ENCODE assay signal across 10 cellular contexts in the genomic region with DNA sequence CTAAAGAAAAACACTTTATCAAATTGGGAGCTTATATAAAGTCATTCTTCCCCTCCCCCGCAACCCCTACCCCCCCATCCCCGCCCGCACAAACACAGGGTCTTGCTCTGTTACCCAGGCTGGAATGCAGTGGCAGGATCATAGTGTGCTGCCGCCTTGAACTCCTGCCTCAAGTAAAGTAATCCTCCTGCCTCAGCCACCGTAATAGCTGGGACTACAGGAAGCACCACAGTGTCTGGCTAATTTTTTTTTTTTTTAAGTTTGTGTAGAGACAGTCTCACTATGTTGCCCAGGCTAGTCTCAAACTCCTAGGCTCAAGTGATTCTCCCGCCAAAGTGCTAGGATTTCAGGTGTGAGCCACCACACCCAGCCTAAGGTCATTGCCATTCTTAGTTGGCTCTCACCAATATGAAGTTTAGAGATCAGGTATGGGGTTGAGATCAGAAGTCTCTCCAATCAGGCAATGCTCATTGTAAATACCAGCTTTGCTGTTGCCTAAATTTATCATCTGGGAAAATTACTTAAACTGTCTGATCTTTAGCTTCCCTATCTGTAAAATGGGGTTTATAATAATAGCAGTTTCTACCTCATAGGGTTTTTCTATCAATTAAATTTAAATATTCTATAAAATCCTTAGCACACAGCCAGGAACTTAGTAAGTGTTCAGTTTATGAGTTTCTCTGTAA.
DNase-seq lines count a peak whose midpoint lies in the region; ATAC-seq and TF ChIP-seq lines count a peak whose summit lies in the region.
"Had no signal": no experiment of that assay in that cellular context is flagged by ENCODE, and none has a peak within 500 bp of the region (broad histone marks: within the 10 kb centered on the region; RNA-seq: fewer than 3 reads in every experiment).

No MANE protein-coding gene starts in this region.

- peaks cover 7% of the 10 kb centered on the region for H3K36me3 ChIP-seq in A673 (ENCODE audit: insufficient read depth, low read length, poor library complexity, severe bottlenecking)
- H3K36me3 ChIP-seq in mucosa of descending colon (ENCODE audit: low read depth): no peaks in the 10 kb centered on the region
- H3K36me3 ChIP-seq: colonic mucosa, HAP-1 had no signal

- ATAC-seq in GM18868 (IDR thresholded peaks at IDR 0.05; ENCODE audit: unreplicated experiment) (peak; percentile 5), mucosa of descending colon (peak; percentile 23), GM21367 (IDR thresholded peaks at IDR 0.05; ENCODE audit: unreplicated experiment) (no peak), GM19023 (IDR thresholded peaks at IDR 0.05; ENCODE audit: unreplicated experiment) (no peak)
- peak in 1 of 2 donors; percentile 27 for ATAC-seq in activated naive CD4-positive, alpha-beta T cell treated with anti-CD3 and anti-CD28 coated beads, Interleukin-2, amount 50 U/mL, for 72 hours

- no TSS peak for BruUV-seq in A673 (replicated peaks; lab: Mats Ljungman, UMichigan)

- POLR2A ChIA-PET in A673 (lab: Charles Lee; ENCODE audit: low non-redundant PET): no interaction called here

- H3K9me3 ChIP-seq in A673 (ENCODE audit: low read depth, low read length, poor library complexity, severe bottlenecking) (no peaks in the 10 kb centered on the region), mucosa of descending colon (no peaks in the 10 kb centered on the region)
- H3K9me3 ChIP-seq: colonic mucosa, HAP-1 had no signal

- TF ChIP-seq CTCF in A673 (conservative IDR thresholded peaks at IDR 0.05; ENCODE audit: low read depth, low read length) (no peak), mucosa of descending colon (IDR thresholded peaks at IDR 0.05) (no peak)

- H3K36me3 Mint-ChIP-seq in activated naive CD4-positive, alpha-beta T cell treated with anti-CD3 and anti-CD28 coated beads, Interleukin-2, amount 50 U/mL, for 72 hours: peaks cover 46 to 66% of the 10 kb centered on the region in 2 donors

- H3K4me1 ChIP-seq in A673 (ENCODE audit: insufficient read depth, low read length, poor library complexity, severe bottlenecking) (peaks cover 68% of the 10 kb centered on the region), mucosa of descending colon (ENCODE audit: low read depth) (no peaks in the 10 kb centered on the region)
- H3K4me1 ChIP-seq: colonic mucosa had no signal

- peak overlapping the region; percentile 78 to 84 for H3K27ac Mint-ChIP-seq in activated naive CD4-positive, alpha-beta T cell treated with anti-CD3 and anti-CD28 coated beads, Interleukin-2, amount 50 U/mL, for 72 hours

- H3K4me3 ChIP-seq in A673 (ENCODE audit: low read depth, low read length, poor library complexity, severe bottlenecking) (no peak overlapping the region), mucosa of descending colon (no peak overlapping the region)
- H3K4me3 ChIP-seq: colonic mucosa, HAP-1 had no signal

- DNase-seq in A673 (ENCODE audit: low spot score) (peak; percentile 49), mucosa of descending colon (no peak), GM19240 (ENCODE audit: insufficient read length, low spot score) (no peak), ureter (ENCODE audit: low spot score) (no peak)
- DNase-seq in activated naive CD4-positive, alpha-beta T cell treated with anti-CD3 and anti-CD28 coated beads, Interleukin-2, amount 50 U/mL, for 72 hours (ENCODE audit: low spot score in 2 of 2): no peak
- DNase-seq: colonic mucosa had no signal

- intact Hi-C loops in A673 (cut with micrococcal nuclease; ENCODE audit: unreplicated experiment) (no loop called here), mucosa of descending colon (cut with DNase I, micrococcal nuclease) (no loop called here)

- CTCF ChIA-PET in A673 (lab: Charles Lee): interaction anchor here (0.7 kb wide), 1 partner anchor 633 kb away, joined by 3 read pairs; no protein-coding TSS in a partner anchor

- no peaks in the 10 kb centered on the region for H3K27me3 ChIP-seq in A673 (replicated peaks; ENCODE audit: insufficient read depth, low read depth, low read length, poor library complexity)
- H3K27me3 ChIP-seq: colonic mucosa had no signal

- H3K9me3 Mint-ChIP-seq in activated naive CD4-positive, alpha-beta T cell treated with anti-CD3 and anti-CD28 coated beads, Interleukin-2, amount 50 U/mL, for 72 hours: peaks cover 4% of the 10 kb centered on the region in 2 donors

- H3K27ac ChIP-seq in A673 (ENCODE audit: low read depth, low read length, poor library complexity, severe bottlenecking): peak overlapping the region; percentile 63
- H3K27ac ChIP-seq: colonic mucosa had no signal

Comparison
In these comparisons a context has a peak if more than half of its experiments do, and no peak if none do; other contexts are left out.
1. ATAC-seq: peak in GM18868 (single experiment) and mucosa of descending colon (single experiment); none in GM21367 (single experiment) and GM19023 (single experiment).